ENCODE assay signal across 9 cellular contexts in the genomic region with DNA sequence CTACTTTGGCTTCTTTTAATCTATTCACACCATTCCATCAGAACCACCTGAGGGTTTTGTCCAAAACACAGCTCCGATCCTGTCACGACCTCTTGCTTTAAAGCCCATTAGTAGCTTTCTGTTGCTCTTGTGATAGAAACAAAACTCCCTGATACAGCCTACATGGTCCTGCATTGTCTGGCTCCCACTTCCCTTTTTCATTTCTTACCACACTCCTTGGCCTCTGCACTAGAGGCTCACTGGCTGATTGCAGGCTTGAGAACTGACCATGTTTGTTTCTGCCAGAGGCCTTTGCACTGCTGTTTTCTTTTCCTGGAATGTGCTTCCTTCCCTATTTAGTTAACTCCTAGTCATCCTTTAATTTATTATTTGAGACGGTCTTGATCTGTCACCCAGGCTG. TPM values are rescaled to one million over a fixed set of nuclear protein-coding genes. Genes with fewer than 3 reads are reported as not detected.
DNase-seq lines count a peak whose midpoint lies in the region; ATAC-seq and TF ChIP-seq lines count a peak whose summit lies in the region.
"Had no signal": no experiment of that assay in that cellular context is flagged by ENCODE, and none has a peak within 500 bp of the region (broad histone marks: within the 10 kb centered on the region; RNA-seq: fewer than 3 reads in every experiment).

No MANE protein-coding gene starts in this region.

- no peaks in the 10 kb centered on the region for H3K4me1 ChIP-seq in endodermal cell (ENCODE audit: control insufficient read depth, insufficient read depth, low read length)

- H3K27ac Mint-ChIP-seq in endodermal cell (peak overlapping the region; percentile 3), T-cell (peak overlapping the region in 1 of 2 donors; percentile 48)
- H3K27ac Mint-ChIP-seq in T-helper 2 cell treated with Interferon-gamma antibody and Interleukin-4, amounts not matched to agents 5 μg/mL and 100 μg/mL, for 36 hours = no peak overlapping the region

- H3K4me3 ChIP-seq in GM12865 (ENCODE audit: low read depth, low read length) (no peak overlapping the region), endodermal cell (ENCODE audit: low read length) (no peak overlapping the region)

- H3K27ac ChIP-seq in endodermal cell (ENCODE audit: low read depth, low read length) = no peak overlapping the region

- H3K36me3 Mint-ChIP-seq in endodermal cell (ENCODE audit: low read depth) (peaks cover 86% of the 10 kb centered on the region), T-cell (peaks cover 78% of the 10 kb centered on the region)
- H3K36me3 Mint-ChIP-seq in T-helper 2 cell treated with Interferon-gamma antibody and Interleukin-4, amounts not matched to agents 5 μg/mL and 100 μg/mL, for 36 hours (ENCODE audit: low read depth) = peaks cover 81% of the 10 kb centered on the region

- CTCF ChIA-PET in T-cell (lab: Charles Lee) = interaction anchor here (0.6 kb wide), 2 partner anchors 95 to 175 kb away, joined by 3 read pairs; no protein-coding TSS in a partner anchor

- peaks cover 25% of the 10 kb centered on the region for H3K9me3 ChIP-seq in endodermal cell (ENCODE audit: control insufficient read depth, low read length)

- no peaks in the 10 kb centered on the region for H3K27me3 ChIP-seq in endodermal cell (ENCODE audit: control insufficient read depth, insufficient read depth, low read length, poor library complexity, severe bottlenecking)

- TF ChIP-seq CTCF in GM12865 (IDR thresholded peaks at IDR 0.05; ENCODE audit: insufficient read depth, low read depth, low read length, missing control alignments) (no peak), GM20000 (IDR thresholded peaks at IDR 0.05; ENCODE audit: extremely low read depth, missing control alignments) (no peak), endodermal cell (conservative IDR thresholded peaks at IDR 0.05) (no peak)

- WGBS in endodermal cell (ENCODE audit: insufficient coverage in 1 of 2, insufficient read length in 1 of 2), 2 experiments = 93 to 96% methylated on average over 3 of the region's 3 CpGs

- no peak overlapping the region for H3K9ac ChIP-seq in endodermal cell (ENCODE audit: extremely low read depth, low read length, poor library complexity, severe bottlenecking)

- H3K4me1 Mint-ChIP-seq in endodermal cell = peaks cover 3% of the 10 kb centered on the region
- peaks cover 22% of the 10 kb centered on the region for H3K4me1 Mint-ChIP-seq in T-helper 2 cell treated with Interferon-gamma antibody and Interleukin-4, amounts not matched to agents 5 μg/mL and 100 μg/mL, for 36 hours (ENCODE audit: low read depth)
- H3K4me1 Mint-ChIP-seq in T-cell = peaks cover 40 to 46% (median 44%) of the 10 kb centered on the region in 3 donors

- peak; percentile 80 for ATAC-seq in HG03280 (IDR thresholded peaks at IDR 0.05; ENCODE audit: unreplicated experiment)
- ATAC-seq in T-cell (replicated peaks in 1 of 4) = no peak
- ATAC-seq: HCT116 had no signal

- H3K4me3 Mint-ChIP-seq in endodermal cell (no peak overlapping the region), T-cell (no peak overlapping the region)
- no peak overlapping the region for H3K4me3 Mint-ChIP-seq in T-helper 2 cell treated with Interferon-gamma antibody and Interleukin-4, amounts not matched to agents 5 μg/mL and 100 μg/mL, for 36 hours

- H3K9me3 Mint-ChIP-seq in endodermal cell (no peaks in the 10 kb centered on the region), T-cell (no peaks in the 10 kb centered on the region)
- no peaks in the 10 kb centered on the region for H3K9me3 Mint-ChIP-seq in T-helper 2 cell treated with Interferon-gamma antibody and Interleukin-4, amounts not matched to agents 5 μg/mL and 100 μg/mL, for 36 hours

- DNase-seq in GM12865 (ENCODE audit: low read depth) (peak; percentile 69), GM20000 (ENCODE audit: low spot score) (peak; percentile 52), endodermal cell (no peak), NCI-H446 (lab: John Stamatoyannopoulos, UW) (no peak), T-cell (no peak)
- no peak for DNase-seq in T-helper 2 cell treated with Interferon-gamma antibody and Interleukin-4, amounts not matched to agents 5 μg/mL and 100 μg/mL, for 36 hours (ENCODE audit: low spot score)
- DNase-seq in effector CD8-positive, alpha-beta T cell (lab: John Stamatoyannopoulos, UW) = no peak

- POLR2A ChIA-PET in T-cell (lab: Charles Lee) = interaction anchor here in 1 of 2 donors (0.6 kb wide), 1 partner anchor 147 kb away, joined by 4 read pairs; no protein-coding TSS in a partner anchor

- peaks cover 98% of the 10 kb centered on the region for H3K36me3 ChIP-seq in endodermal cell (ENCODE audit: control insufficient read depth, insufficient read depth, low read length)

- H3K27me3 Mint-ChIP-seq in endodermal cell (ENCODE audit: insufficient read depth) = no peaks in the 10 kb centered on the region
- H3K27me3 Mint-ChIP-seq in T-helper 2 cell treated with Interferon-gamma antibody and Interleukin-4, amounts not matched to agents 5 μg/mL and 100 μg/mL, for 36 hours (ENCODE audit: low read depth) = no peaks in the 10 kb centered on the region
- no peaks in the 10 kb centered on the region for H3K27me3 Mint-ChIP-seq in T-cell

RNA-seq across cellular contexts. Expression of gene IST1, which starts 23.7 kb away (rescaled TPM):
- total RNA-seq in endodermal cell = 100 to 1,000 TPM; 259 to 319 TPM
- polyA plus RNA-seq in endodermal cell (2013, experiment 1 of 2) = 272 TPM
- 254 TPM for polyA plus RNA-seq in endodermal cell (2013, experiment 2 of 2)
- 100 to 1,000 TPM; 249 to 278 (median 263) TPM for total RNA-seq in T-cell

RNA-seq across cellular contexts. Expression of gene ZNF821, which starts 35.1 kb away (rescaled TPM):
- 10 to 100 TPM; 12.1 to 12.8 TPM for total RNA-seq in endodermal cell
- polyA plus RNA-seq in endodermal cell (2013, experiment 1 of 2) = 26.3 TPM
- 20.7 TPM for polyA plus RNA-seq in endodermal cell (2013, experiment 2 of 2)
- total RNA-seq in T-cell = 10 to 100 TPM in 2 of 5 donors, 1 to 10 TPM in 3; 8.0 to 17.9 (median 9.3) TPM

Comparison
In these comparisons a context has a peak if more than half of its experiments do, and no peak if none do; other contexts are left out.
1. DNase-seq: peak in GM12865 (single experiment) and GM20000 (single experiment); none in endodermal cell (single experiment), NCI-H446 (0 of 2), T-helper 2 cell treated with Interferon-gamma antibody and Interleukin-4, amounts not matched to agents 5 μg/mL and 100 μg/mL, for 36 hours (single experiment), T-cell (0 of 34) and effector CD8-positive, alpha-beta T cell (single experiment).